Comparison of ENCODE assay signal across 22 cellular contexts in genomic region chr17:5942687-5943086, GRCh38.
"Had no signal": no experiment of that assay in that cellular context is flagged by ENCODE, and none has a peak within 500 bp of the region (broad histone marks: within the 10 kb centered on the region; RNA-seq: fewer than 3 reads in every experiment).

No MANE protein-coding gene starts in this region.

- H3K36me3 ChIP-seq: ascending aorta, esophagus squamous epithelium, spleen, upper lobe of right lung, WERI-Rb-1 had no signal

- H3K4me1 ChIP-seq: ascending aorta, esophagus squamous epithelium, spleen, upper lobe of right lung had no signal

- H3K36me3 Mint-ChIP-seq: mesothelial cell of epicardium; stimulated activated memory B cell treated with anti-CD40 and anti-IgM and Interleukin-4, amounts not matched to agents 10 μg/mL and 1 μg/mL and 100 μg/mL, for 72 hours; T-cell had no signal

- H3K9me3 ChIP-seq: ascending aorta, esophagus squamous epithelium, upper lobe of right lung had no signal

- H3K27me3 ChIP-seq: ascending aorta had no signal

- H3K27ac ChIP-seq: ascending aorta, esophagus squamous epithelium, spleen, upper lobe of right lung, WERI-Rb-1 had no signal

- H3K27ac Mint-ChIP-seq: activated T-cell treated with anti-CD3 and anti-CD28 coated beads, Interleukin-2, amount 50 U/mL, for 72 hours; mesothelial cell of epicardium; stimulated activated memory B cell treated with anti-CD40 and anti-IgM and Interleukin-4, amounts not matched to agents 10 μg/mL and 1 μg/mL and 100 μg/mL, for 72 hours; T-cell had no signal

- H3K4me1 Mint-ChIP-seq: central memory CD8-positive, alpha-beta T cell; mesothelial cell of epicardium; stimulated activated memory B cell treated with anti-CD40 and anti-IgM and Interleukin-4, amounts not matched to agents 10 μg/mL and 1 μg/mL and 100 μg/mL, for 72 hours; T-cell had no signal

- H3K4me3 Mint-ChIP-seq: activated T-cell treated with anti-CD3 and anti-CD28 coated beads, Interleukin-2, amount 50 U/mL, for 72 hours; central memory CD8-positive, alpha-beta T cell; mesothelial cell of epicardium; nephron; stimulated activated memory B cell treated with anti-CD40 and anti-IgM and Interleukin-4, amounts not matched to agents 10 μg/mL and 1 μg/mL and 100 μg/mL, for 72 hours; T-cell had no signal

- ATAC-seq: activated T-cell treated with anti-CD3 and anti-CD28 coated beads, Interleukin-2, amount 50 U/mL, for 72 hours; left cardiac atrium; stimulated activated memory B cell treated with anti-CD40 and anti-IgM and Interleukin-4, amounts not matched to agents 10 μg/mL and 1 μg/mL and 100 μg/mL, for 72 hours; T-cell; upper lobe of right lung had no signal

- H3K4me3 ChIP-seq: ascending aorta, esophagus squamous epithelium, lung, spleen, upper lobe of right lung had no signal

- H3K9me3 Mint-ChIP-seq: central memory CD8-positive, alpha-beta T cell had no signal

- DNase-seq: activated CD4-positive, alpha-beta T cell treated with anti-CD3 and anti-CD28 coated beads, Interleukin-2, amount 50 U/mL, for 4 hours; activated effector memory CD4-positive, alpha-beta T cell treated with anti-CD3 and anti-CD28 coated beads, Interleukin-2, amount 50 U/mL, for 16 hours; activated naive CD4-positive, alpha-beta T cell treated with anti-CD3 and anti-CD28 coated beads, Interleukin-2, amount 50 U/mL, for 16 hours; activated T-cell treated with anti-CD3 and anti-CD28 coated beads, Interleukin-2, amount 50 U/mL, for 72 hours; cortex of kidney; effector CD4-positive, alpha-beta T cell; esophagus squamous epithelium; hippocampal formation; left cardiac atrium; occipital lobe; retina; spleen; stimulated activated CD4-positive, alpha-beta T cell treated with anti-CD3 and anti-CD28 coated beads, Interleukin-4, amount 100 ng/mL, for 4 hours; T-cell; upper lobe of right lung; WERI-Rb-1 had no signal
